Comparison of ENCODE assay signal across 2 cellular contexts in the genomic region with DNA sequence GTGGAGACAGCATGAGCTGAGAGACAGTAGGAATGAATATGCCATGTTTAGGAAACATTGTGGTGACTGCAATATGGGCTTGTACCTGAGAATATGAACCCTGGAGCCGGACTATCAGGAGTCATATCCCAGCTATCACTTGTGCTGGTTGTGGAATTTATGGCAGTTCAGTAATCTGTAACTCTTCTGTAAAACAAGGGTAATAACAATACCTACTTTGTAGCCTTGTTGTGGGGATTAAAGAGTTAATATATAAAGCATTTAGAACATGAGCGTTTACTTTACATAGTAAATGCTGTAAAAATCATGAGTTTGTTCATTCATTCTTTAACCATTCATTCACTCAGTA.
TF ChIP-seq lines count a peak whose summit lies in the region.

No MANE protein-coding gene starts in this region.

TF ChIP-seq in GM12891, 5 proteins besides CTCF, POLR2A, EP300 and RAD21:
- TF ChIP-seq POU2F2 (IDR thresholded peaks at IDR 0.05; ENCODE audit: low read depth, low read length), result no peak
- TF ChIP-seq TAF1 (IDR thresholded peaks at IDR 0.05; ENCODE audit: low read depth, low read length), result no peak
- TF ChIP-seq POLR2AphosphoS5 (IDR thresholded peaks at IDR 0.05; ENCODE audit: low read depth, low read length), result no peak
- no peak for TF ChIP-seq SPI1 (IDR thresholded peaks at IDR 0.05; ENCODE audit: low read depth, low read length)
- TF ChIP-seq PAX5 (IDR thresholded peaks at IDR 0.05; ENCODE audit: insufficient read depth, low read length, severe bottlenecking), result no peak

TF ChIP-seq in H1, 55 proteins besides CTCF, POLR2A, EP300 and RAD21:
- TF ChIP-seq CTBP2 (IDR thresholded peaks at IDR 0.05; ENCODE audit: borderline replicate concordance, insufficient read depth, insufficient read length, low read length) (no peak), TAF1 (IDR thresholded peaks at IDR 0.05; ENCODE audit: low read depth, low read length) (no peak), RBBP5 (IDR thresholded peaks at IDR 0.05; ENCODE audit: borderline replicate concordance, low read depth, low read length) (no peak), CBX8 (IDR thresholded peaks at IDR 0.05; ENCODE audit: borderline replicate concordance, low read depth, low read length) (no peak), CHD1 (IDR thresholded peaks at IDR 0.05; ENCODE audit: low read depth, low read length) (no peak), CREB1 (IDR thresholded peaks at IDR 0.05) (no peak), CBX5 (IDR thresholded peaks at IDR 0.05; ENCODE audit: low read depth, low read length) (no peak), FOSL1 (IDR thresholded peaks at IDR 0.05; ENCODE audit: insufficient read depth, low read depth, low read length) (no peak), EGR1 (IDR thresholded peaks at IDR 0.05; ENCODE audit: borderline replicate concordance, low read depth, low read length) (no peak), TCF12 (IDR thresholded peaks at IDR 0.05; ENCODE audit: low read depth, low read length) (no peak), SP1 (IDR thresholded peaks at IDR 0.05; ENCODE audit: low read depth, low read length) (no peak), JUND (IDR thresholded peaks at IDR 0.05; ENCODE audit: low read length) (no peak), CHD2 (IDR thresholded peaks at IDR 0.05; ENCODE audit: low read length) (no peak), YY1 (IDR thresholded peaks at IDR 0.05; ENCODE audit: low read depth, low read length) (no peak), TAF7 (optimal IDR thresholded peaks at IDR 0.05; ENCODE audit: borderline replicate concordance, low read depth, low read length) (no peak), SIN3A (conservative IDR thresholded peaks at IDR 0.05 in 1 of 2, IDR thresholded peaks at IDR 0.05 in 1 of 2; ENCODE audit: low read depth in 1 of 2, low read length in 2 of 2) (no peak), BACH1 (IDR thresholded peaks at IDR 0.05; ENCODE audit: low read length) (no peak), SP4 (IDR thresholded peaks at IDR 0.05; ENCODE audit: low read length) (no peak), MAFK (IDR thresholded peaks at IDR 0.05; ENCODE audit: low read depth, low read length) (no peak), BCL11A (IDR thresholded peaks at IDR 0.05; ENCODE audit: low read depth in 2 of 2, low read length in 2 of 2) (no peak)
